In the genomic region with DNA sequence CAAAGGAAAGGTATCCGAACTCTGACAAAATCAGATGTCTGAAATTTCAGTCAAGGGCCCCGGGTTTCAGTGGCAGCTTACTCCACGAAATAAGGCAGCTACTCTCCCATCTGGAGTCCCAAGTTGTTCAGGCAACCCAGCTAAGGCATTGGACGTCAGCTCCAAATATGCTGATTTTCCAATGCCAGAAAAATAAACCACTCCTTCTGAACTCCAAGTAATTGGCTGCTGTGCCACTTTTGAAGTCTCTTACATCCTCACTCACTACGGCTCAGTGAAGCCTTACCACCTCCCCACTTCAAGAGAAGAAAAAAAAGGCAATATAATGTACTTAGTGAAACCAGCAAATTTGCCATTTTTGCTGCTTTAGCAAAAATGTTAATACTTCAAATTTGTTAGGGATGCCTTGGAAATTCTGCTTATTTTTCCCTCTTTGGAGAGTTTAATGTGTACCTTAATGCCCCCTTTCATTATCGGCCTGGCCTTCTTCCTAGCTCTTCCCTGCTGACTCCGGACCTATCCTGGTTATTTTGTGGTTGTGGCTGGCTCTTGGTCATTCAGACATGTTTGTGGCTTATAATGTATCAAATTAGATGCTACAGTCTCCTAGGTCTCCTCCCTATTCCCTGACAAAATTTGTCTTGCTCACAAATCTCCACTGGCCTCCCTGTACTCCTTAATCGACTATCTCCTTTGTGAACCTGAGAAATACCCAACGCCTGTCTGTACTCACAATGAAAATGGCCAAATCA, we compare ENCODE assay signal across 2 cellular contexts.
TF ChIP-seq lines count a peak whose summit lies in the region.

No MANE protein-coding gene starts in this region.

TF ChIP-seq in IMR-90, 13 proteins besides CTCF, POLR2A, EP300 and RAD21:
- TF ChIP-seq MAFK (IDR thresholded peaks at IDR 0.05; ENCODE audit: low read depth, low read length) (0 out of 2 replicates have a peak, but pooled peaks have one; percentile 20), RCOR1 (IDR thresholded peaks at IDR 0.05; ENCODE audit: insufficient replicate concordance, low read length) (no peak)
TF ChIP-seq in IMR-90: peak in this region for 1.

TF ChIP-seq in K562, 482 proteins besides CTCF, POLR2A, EP300 and RAD21:
- TF ChIP-seq ZKSCAN3 (CRISPR knock-in tag; IDR thresholded peaks at IDR 0.05) (no peak), FOXP1 (CRISPR knock-in tag; IDR thresholded peaks at IDR 0.05) (no peak), ZNF282 (CRISPR knock-in tag; IDR thresholded peaks at IDR 0.05) (no peak), C11orf30 (IDR thresholded peaks at IDR 0.05; ENCODE audit: low read depth) (peak; percentile 41), NCOA6 (IDR thresholded peaks at IDR 0.05) (no peak), ZNF316 (IDR thresholded peaks at IDR 0.05) (peak; percentile 59)
- TF ChIP-seq, protein P1, sequence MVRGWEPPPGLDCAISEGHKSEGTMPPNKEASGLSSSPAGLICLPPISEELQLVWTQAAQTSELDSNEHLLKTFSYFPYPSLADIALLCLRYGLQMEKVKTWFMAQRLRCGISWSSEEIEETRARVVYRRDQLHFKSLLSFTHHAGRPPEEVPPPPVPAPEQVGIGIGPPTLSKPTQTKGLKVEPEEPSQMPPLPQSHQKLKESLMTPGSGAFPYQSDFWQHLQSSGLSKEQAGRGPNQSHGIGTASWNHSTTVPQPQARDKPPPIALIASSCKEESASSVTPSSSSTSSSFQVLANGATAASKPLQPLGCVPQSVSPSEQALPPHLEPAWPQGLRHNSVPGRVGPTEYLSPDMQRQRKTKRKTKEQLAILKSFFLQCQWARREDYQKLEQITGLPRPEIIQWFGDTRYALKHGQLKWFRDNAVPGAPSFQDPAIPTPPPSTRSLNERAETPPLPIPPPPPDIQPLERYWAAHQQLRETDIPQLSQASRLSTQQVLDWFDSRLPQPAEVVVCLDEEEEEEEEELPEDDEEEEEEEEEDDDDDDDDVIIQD (CRISPR knock-in tag; IDR thresholded peaks at IDR 0.05): no peak
